13 cellular contexts compared by ENCODE assay signal in genomic region chr17:64741924-64742670, GRCh38.
DNase-seq lines count a peak whose midpoint lies in the region; ATAC-seq and TF ChIP-seq lines count a peak whose summit lies in the region.
"Had no signal": no experiment of that assay in that cellular context is flagged by ENCODE, and none has a peak within 500 bp of the region (broad histone marks: within the 10 kb centered on the region; RNA-seq: fewer than 3 reads in every experiment).

No MANE protein-coding gene starts in this region.

- no peak for TF ChIP-seq POLR2A in gastroesophageal sphincter (IDR thresholded peaks at IDR 0.05)

- H3K4me3 ChIP-seq in AG09309 (ENCODE audit: control insufficient read depth, low read depth, low read length) (no peak overlapping the region), SK-N-MC (no peak overlapping the region), gastroesophageal sphincter (no peak overlapping the region)

- H3K27ac ChIP-seq in SK-N-MC (peak overlapping the region; percentile 96), gastroesophageal sphincter (peak overlapping the region in 3 of 4 donors; percentile 65 to 72 (median 65))

- WGBS in gastroesophageal sphincter (ENCODE audit: low coverage in 1 of 2), 2 donors = 60 to 62% methylated on average over 7 to 8 of the region's 9 CpGs

- ATAC-seq in gastroesophageal sphincter (peak; percentile 88), HG03432 (IDR thresholded peaks at IDR 0.05; ENCODE audit: unreplicated experiment) (no peak)
- ATAC-seq: naive thymus-derived CD4-positive, alpha-beta T cell had no signal

- H3K9me3 ChIP-seq in SK-N-MC (ENCODE audit: low read depth, low read length) (no peaks in the 10 kb centered on the region), gastroesophageal sphincter (no peaks in the 10 kb centered on the region)

- peaks cover 0 to 36% (median 12%) of the 10 kb centered on the region in 3 donors for H3K4me1 ChIP-seq in gastroesophageal sphincter

- no peak overlapping the region for H3K9ac ChIP-seq in SK-N-MC (ENCODE audit: insufficient read length)

- H3K27me3 ChIP-seq in gastroesophageal sphincter = no peaks in the 10 kb centered on the region

- TF ChIP-seq EP300 in gastroesophageal sphincter (IDR thresholded peaks at IDR 0.05) = no peak

- TF ChIP-seq CTCF in AG09309 (IDR thresholded peaks at IDR 0.05; ENCODE audit: control insufficient read depth, insufficient read depth, low read depth, low read length, missing control alignments) = no peak
- TF ChIP-seq CTCF in gastroesophageal sphincter (IDR thresholded peaks at IDR 0.05) = no peak

- peak; percentile 75 for DNase-seq in AG09309 (ENCODE audit: low read depth)
- DNase-seq in SK-N-MC (ENCODE audit: low read depth, low spot score) = no peak
- DNase-seq in pulmonary artery endothelial cell (ENCODE audit: low read depth, low spot score) = peak; percentile 69
- DNase-seq in activated CD4-positive, alpha-beta T cell treated with anti-CD3 and anti-CD28 coated beads, Interleukin-2, amount 50 U/mL, for 48 hours = no peak
- no peak for DNase-seq in activated CD4-positive, alpha-beta T cell treated with anti-CD3 and anti-CD28 coated beads for 1 hour
- DNase-seq in NCI-H345 treated with DMSO at 0.1 percent for 48 hours (lab: John Stamatoyannopoulos, UW; ENCODE audit: unreplicated experiment) = no peak
- DNase-seq: activated CD4-positive, alpha-beta memory T cell treated with anti-CD3 and anti-CD28 coated beads, Interleukin-2, amount 10 ng/mL, durations not matched to agents 7 days and 5 days; amygdala; NCI-H2227 treated with DMSO at 0.1 percent for 48 hours; stimulated activated CD4-positive, alpha-beta T cell treated with anti-CD3 and anti-CD28 coated beads, Interleukin-4, amount 100 ng/mL, for 24 hours had no signal

- H3K36me3 ChIP-seq in SK-N-MC (ENCODE audit: insufficient read depth, low read length) (no peaks in the 10 kb centered on the region), gastroesophageal sphincter (no peaks in the 10 kb centered on the region)

Comparison
In these comparisons a context has a peak if more than half of its experiments do, and no peak if none do; other contexts are left out.
1. DNase-seq: peak in AG09309 (single experiment) and pulmonary artery endothelial cell (single experiment); none in SK-N-MC (single experiment), activated CD4-positive, alpha-beta T cell treated with anti-CD3 and anti-CD28 coated beads, Interleukin-2, amount 50 U/mL, for 48 hours (0 of 2), activated CD4-positive, alpha-beta T cell treated with anti-CD3 and anti-CD28 coated beads for 1 hour (single experiment) and NCI-H345 treated with DMSO at 0.1 percent for 48 hours (single experiment).